In the genomic region with DNA sequence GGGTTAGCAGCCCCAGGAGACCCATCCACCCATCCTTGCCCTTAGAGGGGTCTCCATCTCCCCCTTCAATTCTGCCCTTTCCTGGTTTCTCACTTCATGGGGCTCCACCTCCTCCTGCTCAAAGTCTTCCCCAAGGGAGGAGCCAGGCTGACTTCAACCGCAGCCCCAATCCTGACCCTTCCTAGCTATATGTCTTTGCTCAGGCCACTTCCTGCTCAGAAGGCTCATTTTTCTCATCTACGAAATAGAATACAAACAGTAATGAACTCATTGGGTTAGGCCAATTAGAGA, we compare ENCODE assay signal across 17 cellular contexts. TPM values are rescaled to one million over a fixed set of nuclear protein-coding genes. Genes with fewer than 3 reads are reported as not detected.
DNase-seq lines count a peak whose midpoint lies in the region; ATAC-seq, FAIRE-seq and TF ChIP-seq lines count a peak whose summit lies in the region.
"Had no signal": no experiment of that assay in that cellular context is flagged by ENCODE, and none has a peak within 500 bp of the region (broad histone marks: within the 10 kb centered on the region; RNA-seq: fewer than 3 reads in every experiment).

No MANE protein-coding gene starts in this region.

- H3K27me3 Mint-ChIP-seq in stimulated activated memory B cell treated with anti-CD40 and anti-IgM and Interleukin-4, amounts not matched to agents 10 μg/mL and 1 μg/mL and 100 μg/mL, for 72 hours: no peaks in the 10 kb centered on the region
- H3K27me3 Mint-ChIP-seq: CD4-positive, CD25-positive, alpha-beta regulatory T cell had no signal

- no peaks in the 10 kb centered on the region for H3K9me3 Mint-ChIP-seq in stimulated activated memory B cell treated with anti-CD40 and anti-IgM and Interleukin-4, amounts not matched to agents 10 μg/mL and 1 μg/mL and 100 μg/mL, for 72 hours
- H3K9me3 Mint-ChIP-seq: CD4-positive, CD25-positive, alpha-beta regulatory T cell; GM23338 had no signal

- no peak for ATAC-seq in stimulated activated memory B cell treated with anti-CD40 and anti-IgM and Interleukin-4, amounts not matched to agents 10 μg/mL and 1 μg/mL and 100 μg/mL, for 72 hours
- ATAC-seq in right cardiac atrium (no peak), HG03139 (IDR thresholded peaks at IDR 0.05; ENCODE audit: unreplicated experiment) (no peak)
- ATAC-seq: A549, GM23338 had no signal

- peak overlapping the region; percentile 72; the same call in 1 of the 2 replicates for H3K27ac ChIP-seq in VCaP
- no peak overlapping the region for H3K27ac ChIP-seq in right cardiac atrium (ENCODE audit: low read length)
- H3K27ac ChIP-seq: A549 had no signal

- H3K36me3 Mint-ChIP-seq in stimulated activated memory B cell treated with anti-CD40 and anti-IgM and Interleukin-4, amounts not matched to agents 10 μg/mL and 1 μg/mL and 100 μg/mL, for 72 hours: peaks cover 61% of the 10 kb centered on the region
- H3K36me3 Mint-ChIP-seq: CD4-positive, CD25-positive, alpha-beta regulatory T cell had no signal

- peak overlapping the region; percentile 81 for H3K27ac Mint-ChIP-seq in stimulated activated memory B cell treated with anti-CD40 and anti-IgM and Interleukin-4, amounts not matched to agents 10 μg/mL and 1 μg/mL and 100 μg/mL, for 72 hours
- H3K27ac Mint-ChIP-seq: CD4-positive, CD25-positive, alpha-beta regulatory T cell; GM23338 had no signal

- H3K27me3 ChIP-seq in right cardiac atrium (ENCODE audit: control insufficient read depth, insufficient read depth): no peaks in the 10 kb centered on the region

- WGBS in right cardiac atrium: 91% methylated on average over 2 of the region's 2 CpGs

- no peaks in the 10 kb centered on the region for H3K9me3 ChIP-seq in right cardiac atrium (ENCODE audit: control insufficient read depth, low read length)
- H3K9me3 ChIP-seq: A549 had no signal

- DNase-seq in GM12892 (ENCODE audit: insufficient read length) (no peak), right cardiac atrium (no peak), erythroblast (lab: John Stamatoyannopoulos, UW) (no peak)
- no peak for DNase-seq in activated CD4-positive, CD25-positive, alpha-beta regulatory T cell (lab: John Stamatoyannopoulos, UW)
- DNase-seq: CD4-positive, CD25-positive, alpha-beta regulatory T cell; DMS53; GF-D8; H7; IMR-90 had no signal

- no peak for FAIRE-seq in GM12892 (lab: Jason Lieb, UNC)
- FAIRE-seq: A549, GM18507 had no signal

- H3K4me1 Mint-ChIP-seq in stimulated activated memory B cell treated with anti-CD40 and anti-IgM and Interleukin-4, amounts not matched to agents 10 μg/mL and 1 μg/mL and 100 μg/mL, for 72 hours: peaks cover 63% of the 10 kb centered on the region
- H3K4me1 Mint-ChIP-seq: CD4-positive, CD25-positive, alpha-beta regulatory T cell; GM23338 had no signal

- intact Hi-C loops in right cardiac atrium (cut with DNase I): no loop called here

- no peak overlapping the region for H3K4me3 Mint-ChIP-seq in stimulated activated memory B cell treated with anti-CD40 and anti-IgM and Interleukin-4, amounts not matched to agents 10 μg/mL and 1 μg/mL and 100 μg/mL, for 72 hours
- H3K4me3 Mint-ChIP-seq: CD4-positive, CD25-positive, alpha-beta regulatory T cell; GM23338 had no signal

- H3K4me1 ChIP-seq in right cardiac atrium (ENCODE audit: control insufficient read depth, insufficient read depth, low read length): no peaks in the 10 kb centered on the region
- H3K4me1 ChIP-seq: A549 had no signal

- 0 out of 2 replicates have a peak, but pooled peaks have one; percentile 1 for TF ChIP-seq POLR2A in GM12892 (IDR thresholded peaks at IDR 0.05; ENCODE audit: low read depth, low read length)
- TF ChIP-seq POLR2A in erythroblast (IDR thresholded peaks at IDR 0.05; ENCODE audit: low read length): no peak

- TF ChIP-seq CTCF in VCaP (conservative IDR thresholded peaks at IDR 0.05): no peak

- H3K4me3 ChIP-seq in right cardiac atrium (ENCODE audit: low read length): no peak overlapping the region
- H3K4me3 ChIP-seq: A549, GM23338 had no signal

RNA-seq across cellular contexts. Expression of a gene that starts 24.5 kb away (rescaled TPM):
- polyA plus RNA-seq in GM12892 (2012; ENCODE audit: missing spikeins): 151 TPM
- under 1 TPM in 2 of 4 donors, not detected in 2; 0.23 to 0.35 TPM for total RNA-seq in right cardiac atrium
- polyA plus RNA-seq in right cardiac atrium: not detected
- total RNA-seq: GM23338, H7, IMR-90 had no signal
- polyA plus RNA-seq: A549, AG04450, BJ, GM23338, IMR-90 had no signal

RNA-seq across cellular contexts. Expression of a gene that starts 56.2 kb away (rescaled TPM):
- 0.93 TPM for polyA plus RNA-seq in GM12892 (2012; ENCODE audit: missing spikeins)
- under 1 TPM; 0.21 to 0.42 (median 0.38) TPM for total RNA-seq in right cardiac atrium
- 0.61 TPM for polyA plus RNA-seq in right cardiac atrium
- total RNA-seq: CD4-positive, CD25-positive, alpha-beta regulatory T cell; IMR-90 had no signal
- polyA plus RNA-seq: AG04450; BJ; CD4-positive, CD25-positive, alpha-beta regulatory T cell had no signal
